Comparison of ENCODE assay signal across 15 cellular contexts in genomic region chr17:22694362-22695227, GRCh38.
A peak's percentile ranks its signal among the peaks of the same experiment; 100 is the strongest.
DNase-seq lines count a peak whose midpoint lies in the region; ATAC-seq, FAIRE-seq and TF ChIP-seq lines count a peak whose summit lies in the region.
"Had no signal": no experiment of that assay in that cellular context is flagged by ENCODE, and none has a peak within 500 bp of the region (broad histone marks: within the 10 kb centered on the region; RNA-seq: fewer than 3 reads in every experiment).

No MANE protein-coding gene starts in this region.

- no peak overlapping the region for H3K27ac Mint-ChIP-seq in endodermal cell

- peak in 1 of 2 experiments; percentile 29 for DNase-seq in A549 (ENCODE audit: low read depth in 1 of 2, low spot score in 1 of 2)
- peak; percentile 6 for DNase-seq in ELF-1 (ENCODE audit: low read depth, low spot score)
- DNase-seq in NCI-H1694 (lab: John Stamatoyannopoulos, UW): peak; percentile 3
- peak; percentile 61 for DNase-seq in endodermal cell
- no peak for DNase-seq in central memory CD4-positive, alpha-beta T cell
- DNase-seq in cerebellar nuclear complex (lab: John Stamatoyannopoulos, UW): no peak
- DNase-seq: C1 segment of cervical spinal cord; dermis blood vessel endothelial cell; HCEC 1CT; NCI-H1092 treated with DMSO at 0.1 percent for 48 hours; stimulated activated CD4-positive, alpha-beta T cell treated with anti-CD3 and anti-CD28 coated beads, Interleukin-1b, Interleukin-23, amount 100 ng/mL, for 48 hours had no signal

- H3K4me2 ChIP-seq in A549: no peak overlapping the region

- POLR2A ChIA-PET in A549 (lab: Yijun Ruan, JAX): no interaction called here

- 57% methylated on average over 18 of the region's 33 CpGs for WGBS in A549 (ENCODE audit: missing lambda C conversion rate)
- WGBS in endodermal cell (ENCODE audit: insufficient coverage in 1 of 2, insufficient read length in 1 of 2), 2 experiments: 90 to 91% methylated on average over 13 to 33 of the region's 33 CpGs

- H3K9me3 ChIP-seq in A549 (peaks cover 16% of the 10 kb centered on the region; the same call in 2 of the 3 replicates), endodermal cell (ENCODE audit: control insufficient read depth, low read length) (peaks cover 94% of the 10 kb centered on the region)
- H3K9me3 ChIP-seq: prostate gland had no signal

- ATAC-seq in A549 (peak in 1 of 2 experiments; percentile 86; a peak in 3 of 6 replicates), HG02885 (IDR thresholded peaks at IDR 0.05; ENCODE audit: poor library complexity, unreplicated experiment) (no peak), GM21515 (IDR thresholded peaks at IDR 0.05; ENCODE audit: unreplicated experiment) (no peak)

- no peak overlapping the region for H3K4me3 ChIP-seq in A549
- no peak overlapping the region for H3K4me3 ChIP-seq in endodermal cell (ENCODE audit: low read length)
- H3K4me3 ChIP-seq: prostate gland, SJCRH30 had no signal

- no peak for TF ChIP-seq RAD21 in A549 (conservative IDR thresholded peaks at IDR 0.05 in 1 of 2, IDR thresholded peaks at IDR 0.05 in 1 of 2)

- H3K4me1 Mint-ChIP-seq in endodermal cell: no peaks in the 10 kb centered on the region

- H3K4me1 ChIP-seq in A549 (no peaks in the 10 kb centered on the region), endodermal cell (ENCODE audit: control insufficient read depth, insufficient read depth, low read length) (no peaks in the 10 kb centered on the region)
- H3K4me1 ChIP-seq: prostate gland, SJCRH30 had no signal

- H3K4me3 Mint-ChIP-seq in endodermal cell: no peak overlapping the region

- H3K36me3 ChIP-seq in endodermal cell (ENCODE audit: control insufficient read depth, insufficient read depth, low read length): no peaks in the 10 kb centered on the region
- H3K36me3 ChIP-seq: prostate gland, SJCRH30 had no signal

- no peaks in the 10 kb centered on the region for H3K27me3 ChIP-seq in endodermal cell (ENCODE audit: control insufficient read depth, insufficient read depth, low read length, poor library complexity, severe bottlenecking)

- CTCF ChIA-PET in A549 (lab: Yijun Ruan, JAX): interaction anchor here (0.8 to 4.0 kb wide), 10 partner anchors 8 to 28 kb away, joined by 3 to 19 read pairs (median 5); no protein-coding TSS in a partner anchor

- H3K9ac ChIP-seq in endodermal cell (ENCODE audit: extremely low read depth, low read length, poor library complexity, severe bottlenecking): no peak overlapping the region

- TF ChIP-seq EP300 in A549 (IDR thresholded peaks at IDR 0.05): no peak

- FAIRE-seq in A549 (lab: Jason Lieb, UNC): no peak

- H3K27ac ChIP-seq in A549: no peak overlapping the region
- no peak overlapping the region for H3K27ac ChIP-seq in endodermal cell (ENCODE audit: low read depth, low read length)
- H3K27ac ChIP-seq: prostate gland, SJCRH30 had no signal

- peaks cover 93% of the 10 kb centered on the region for H3K9me3 Mint-ChIP-seq in endodermal cell

- H3K27me3 Mint-ChIP-seq in endodermal cell (ENCODE audit: insufficient read depth): peaks cover 1% of the 10 kb centered on the region

- no peak for TF ChIP-seq POLR2A in A549 (IDR thresholded peaks at IDR 0.05; ENCODE audit: low read length)

- peaks cover 3% of the 10 kb centered on the region for H3K36me3 Mint-ChIP-seq in endodermal cell (ENCODE audit: low read depth)

- TF ChIP-seq CTCF in A549 (IDR thresholded peaks at IDR 0.05): 0 out of 3 replicates have a peak, but pooled peaks have one; percentile 18
- peak; percentile 37 for TF ChIP-seq CTCF in endodermal cell (conservative IDR thresholded peaks at IDR 0.05)

TF ChIP-seq in A549, 52 proteins besides CTCF, POLR2A, EP300 and RAD21:
- no peak for TF ChIP-seq HES2 (IDR thresholded peaks at IDR 0.05)

Comparison
In these comparisons a context has a peak if more than half of its experiments do, and no peak if none do; other contexts are left out.
1. DNase-seq: peak in ELF-1 (single experiment), NCI-H1694 (single experiment) and endodermal cell (single experiment); none in central memory CD4-positive, alpha-beta T cell (single experiment) and cerebellar nuclear complex (0 of 2).